Comparison of ENCODE assay signal across 13 cellular contexts in the genomic region with DNA sequence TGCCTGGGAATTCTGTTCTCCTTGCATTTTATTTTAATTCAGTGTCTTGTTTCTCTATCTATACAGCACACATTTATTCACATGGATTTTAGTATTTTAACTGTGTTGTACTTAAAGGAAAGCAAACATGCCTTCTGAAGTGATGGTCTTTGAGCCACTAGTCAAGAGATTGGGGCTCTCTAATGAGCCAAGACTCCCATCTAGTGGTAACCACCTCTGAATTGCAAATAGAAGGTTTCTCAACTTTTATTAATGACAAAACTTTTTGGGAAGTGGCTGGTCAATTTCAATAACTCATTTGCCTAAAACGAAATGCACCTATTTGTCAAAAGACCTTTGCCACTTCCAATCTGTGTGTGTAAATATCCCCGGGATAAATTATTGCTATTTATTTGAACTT.
A peak's percentile ranks its signal among the peaks of the same experiment; 100 is the strongest.
DNase-seq lines count a peak whose midpoint lies in the region; ATAC-seq, FAIRE-seq and TF ChIP-seq lines count a peak whose summit lies in the region.
"Had no signal": no experiment of that assay in that cellular context is flagged by ENCODE, and none has a peak within 500 bp of the region (broad histone marks: within the 10 kb centered on the region; RNA-seq: fewer than 3 reads in every experiment).

No MANE protein-coding gene starts in this region.

- DNase-seq in AG09319 (ENCODE audit: extremely low read depth, low read depth) (no peak), LNCaP clone FGC (ENCODE audit: low read depth) (no peak), dermis blood vessel endothelial cell (peak; percentile 18), HepG2 (ENCODE audit: low spot score) (no peak), D721Med (ENCODE audit: insufficient read length, low spot score) (no peak)
- no peak for DNase-seq in activated naive CD8-positive, alpha-beta T cell treated with anti-CD3 and anti-CD28 coated beads for 36 hours
- no peak for DNase-seq in activated T-cell treated with anti-CD3 and anti-CD28 coated beads, Interleukin-2, amount 50 U/mL, for 72 hours
- DNase-seq: activated T-cell treated with anti-CD3 and anti-CD28 coated beads, Interleukin-2, amount 50 U/mL, for 1 hour; esophagus squamous epithelium; NCI-H1105; occipital lobe had no signal

- H3K4me1 ChIP-seq in HepG2 (ENCODE audit: insufficient read depth, low read length): no peaks in the 10 kb centered on the region
- H3K4me1 ChIP-seq: esophagus squamous epithelium, SJCRH30 had no signal

- no peak overlapping the region for H2AFZ ChIP-seq in HepG2 (ENCODE audit: low read length)

- POLR2A ChIA-PET in HepG2 (lab: Yijun Ruan, JAX): no interaction called here

- H3K9me3 Mint-ChIP-seq in activated naive CD8-positive, alpha-beta T cell treated with anti-CD3 and anti-CD28 coated beads for 36 hours: no peaks in the 10 kb centered on the region
- no peaks in the 10 kb centered on the region for H3K9me3 Mint-ChIP-seq in activated T-cell treated with anti-CD3 and anti-CD28 coated beads, Interleukin-2, amount 50 U/mL, for 72 hours

- H3K79me2 ChIP-seq in HepG2 (ENCODE audit: insufficient read depth, low read length): no peaks in the 10 kb centered on the region

- no TSS peak for BruUV-seq in HepG2 (replicated peaks; lab: Mats Ljungman, UMichigan)

- TF ChIP-seq CTCF in AG09319 (IDR thresholded peaks at IDR 0.05; ENCODE audit: low read depth, low read length) (peak; percentile 59), LNCaP clone FGC (IDR thresholded peaks at IDR 0.05; ENCODE audit: control insufficient read depth, extremely low read depth, insufficient read depth) (peak; percentile 53), HepG2 (CRISPR knock-in tag; IDR thresholded peaks at IDR 0.05) (peak; percentile 12; the same call in 1 of the 2 replicates), D721Med (IDR thresholded peaks at IDR 0.05; ENCODE audit: insufficient read depth, missing control alignments) (no peak)

- H3K4me3 ChIP-seq in LNCaP clone FGC (ENCODE audit: low read depth, low read length) (no peak overlapping the region), HepG2 (replicated peaks in 1 of 3; ENCODE audit: insufficient read depth in 1 of 3, low read depth in 2 of 3, low read length in 3 of 3) (no peak overlapping the region)
- H3K4me3 ChIP-seq: esophagus squamous epithelium, SJCRH30 had no signal

- TF ChIP-seq RAD21 in HepG2 (CRISPR knock-in tag; IDR thresholded peaks at IDR 0.05): no peak

- WGBS in HepG2 (ENCODE audit: low lambda C conversion rate): 3% methylated on average over 2 of the region's 2 CpGs

- ATAC-seq in HepG2 (no peak), GM21717 (IDR thresholded peaks at IDR 0.05; ENCODE audit: unreplicated experiment) (no peak)
- ATAC-seq in activated T-cell treated with anti-CD3 and anti-CD28 coated beads, Interleukin-2, amount 50 U/mL, for 72 hours (replicated peaks in 1 of 2): no peak

- no peaks in the 10 kb centered on the region for H3K9me3 ChIP-seq in HepG2 (ENCODE audit: low read length)
- H3K9me3 ChIP-seq: esophagus squamous epithelium, SJCRH30 had no signal

- no peak overlapping the region for H3K9ac ChIP-seq in HepG2 (ENCODE audit: insufficient read depth, low read depth, low read length)

- no peaks in the 10 kb centered on the region for H3K27me3 ChIP-seq in HepG2 (ENCODE audit: control insufficient read depth in 1 of 2, insufficient read depth in 2 of 2, low read length in 2 of 2)
- H3K27me3 ChIP-seq: esophagus squamous epithelium, SJCRH30 had no signal

- H3K36me3 Mint-ChIP-seq in activated naive CD8-positive, alpha-beta T cell treated with anti-CD3 and anti-CD28 coated beads for 36 hours: no peaks in the 10 kb centered on the region
- no peaks in the 10 kb centered on the region for H3K36me3 Mint-ChIP-seq in activated T-cell treated with anti-CD3 and anti-CD28 coated beads, Interleukin-2, amount 50 U/mL, for 72 hours (ENCODE audit: insufficient read depth in 2 of 2)

- TF ChIP-seq EP300 in HepG2 (IDR thresholded peaks at IDR 0.05; ENCODE audit: low read depth in 2 of 2, low read length in 2 of 2) (no peak), HepG2 (CRISPR knock-in tag; IDR thresholded peaks at IDR 0.05; ENCODE audit: borderline replicate concordance) (no peak)

- no peak overlapping the region for H3K27ac Mint-ChIP-seq in activated naive CD8-positive, alpha-beta T cell treated with anti-CD3 and anti-CD28 coated beads for 36 hours
- H3K27ac Mint-ChIP-seq in activated T-cell treated with anti-CD3 and anti-CD28 coated beads, Interleukin-2, amount 50 U/mL, for 72 hours: no peak overlapping the region

- TF ChIP-seq POLR2A in HepG2 (IDR thresholded peaks at IDR 0.05; ENCODE audit: insufficient read depth in 1 of 2, low read depth in 2 of 2, low read length in 2 of 2): no peak

- no peaks in the 10 kb centered on the region for H3K36me3 ChIP-seq in HepG2 (replicated peaks in 1 of 2; ENCODE audit: control insufficient read depth in 1 of 2, insufficient read depth in 2 of 2, low read length in 2 of 2)
- H3K36me3 ChIP-seq: esophagus squamous epithelium, SJCRH30 had no signal

- in situ Hi-C loops in HepG2 (cut with HindIII; ENCODE audit: extremely low pct_ligation_motif_present, low pct_unique_long_range_greater_than_20kb): no loop called here

- H3K27ac ChIP-seq in HepG2 (ENCODE audit: extremely low read length, insufficient read depth, low read length): no peak overlapping the region
- H3K27ac ChIP-seq: esophagus squamous epithelium, SJCRH30 had no signal

- FAIRE-seq in HepG2 (lab: Jason Lieb, UNC) (no peak), D721Med (lab: Jason Lieb, UNC) (no peak)

- H3K27me3 Mint-ChIP-seq in activated naive CD8-positive, alpha-beta T cell treated with anti-CD3 and anti-CD28 coated beads for 36 hours: no peaks in the 10 kb centered on the region
- no peaks in the 10 kb centered on the region for H3K27me3 Mint-ChIP-seq in activated T-cell treated with anti-CD3 and anti-CD28 coated beads, Interleukin-2, amount 50 U/mL, for 72 hours (ENCODE audit: low read depth)

- CTCF ChIA-PET in HepG2 (lab: Yijun Ruan, JAX; ENCODE audit: low intra/inter-chr PET ratio, low total read pairs): no interaction called here

- peaks cover 2% of the 10 kb centered on the region for H3K4me1 Mint-ChIP-seq in activated naive CD8-positive, alpha-beta T cell treated with anti-CD3 and anti-CD28 coated beads for 36 hours
- H3K4me1 Mint-ChIP-seq in activated T-cell treated with anti-CD3 and anti-CD28 coated beads, Interleukin-2, amount 50 U/mL, for 72 hours (ENCODE audit: low read depth): no peaks in the 10 kb centered on the region

- H3K4me2 ChIP-seq in HepG2 (ENCODE audit: low read depth, low read length): no peak overlapping the region

- no peak overlapping the region for H3K4me3 Mint-ChIP-seq in activated naive CD8-positive, alpha-beta T cell treated with anti-CD3 and anti-CD28 coated beads for 36 hours
- H3K4me3 Mint-ChIP-seq in activated T-cell treated with anti-CD3 and anti-CD28 coated beads, Interleukin-2, amount 50 U/mL, for 72 hours: no peak overlapping the region

- H4K20me1 ChIP-seq in HepG2 (ENCODE audit: insufficient read depth, low read length): no peaks in the 10 kb centered on the region

- intact Hi-C loops in HepG2 (cut with micrococcal nuclease; ENCODE audit: unreplicated experiment): no loop called here

TF ChIP-seq in HepG2, 621 proteins besides CTCF, POLR2A, EP300 and RAD21:
- 0 out of 2 replicates have a peak, but pooled peaks have one; percentile 9 for TF ChIP-seq STAG1 (CRISPR knock-in tag; IDR thresholded peaks at IDR 0.05)
- no peak for TF ChIP-seq NRL (CRISPR knock-in tag; IDR thresholded peaks at IDR 0.05; ENCODE audit: borderline replicate concordance)
